ENCODE assay signal across 22 cellular contexts in the genomic region with DNA sequence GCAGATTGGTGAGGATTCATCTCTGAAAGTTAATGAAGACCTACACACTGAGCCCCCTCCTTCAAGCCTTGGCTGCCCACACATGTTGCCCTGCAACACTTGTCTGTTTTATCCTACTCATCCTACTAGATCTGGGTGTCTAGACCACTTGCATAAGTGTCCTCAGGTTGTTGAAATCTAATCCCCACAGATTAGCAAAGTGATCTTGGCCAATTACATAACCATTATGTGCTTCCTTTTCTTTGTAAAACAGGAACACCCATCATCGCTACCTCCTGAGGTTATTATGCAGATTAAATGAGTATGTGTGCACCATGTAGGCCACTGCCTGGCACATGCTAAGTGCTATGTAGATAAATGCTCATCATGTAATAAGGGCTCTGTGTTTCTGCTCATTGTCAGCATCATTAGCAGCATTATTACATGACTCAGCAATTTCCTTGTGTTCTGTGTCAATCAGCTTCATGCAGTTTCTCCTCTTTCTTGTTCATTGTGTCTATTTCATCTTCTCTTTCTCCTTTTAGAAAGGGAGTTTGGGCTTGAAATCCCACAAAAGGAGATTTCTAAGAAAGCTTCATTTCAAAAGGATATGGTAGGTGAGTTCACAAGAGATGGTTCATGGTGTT. TPM values are rescaled to one million over a fixed set of nuclear protein-coding genes. Genes with fewer than 3 reads are reported as not detected.
DNase-seq lines count a peak whose midpoint lies in the region; ATAC-seq, FAIRE-seq and TF ChIP-seq lines count a peak whose summit lies in the region.
"Had no signal": no experiment of that assay in that cellular context is flagged by ENCODE, and none has a peak within 500 bp of the region (broad histone marks: within the 10 kb centered on the region; RNA-seq: fewer than 3 reads in every experiment).

No MANE protein-coding gene starts in this region.

- no peaks in the 10 kb centered on the region for H3K9me2 ChIP-seq in MM.1S (replicated peaks; ENCODE audit: insufficient read depth, low read length)

- H3K9me3 ChIP-seq in testis (no peaks in the 10 kb centered on the region), MM.1S (replicated peaks; ENCODE audit: insufficient read depth, low read length) (no peaks in the 10 kb centered on the region)

- no peaks in the 10 kb centered on the region for H3K27me3 Mint-ChIP-seq in activated CD8-positive, alpha-beta T cell treated with anti-CD3 and anti-CD28 coated beads, Interleukin-2, amount 10 ng/mL, durations not matched to agents 7 days and 5 days (ENCODE audit: low read depth)
- H3K27me3 Mint-ChIP-seq in T-cell, result no peaks in the 10 kb centered on the region

- peaks cover 71% of the 10 kb centered on the region for H3K36me3 Mint-ChIP-seq in activated CD8-positive, alpha-beta T cell treated with anti-CD3 and anti-CD28 coated beads, Interleukin-2, amount 10 ng/mL, durations not matched to agents 7 days and 5 days (ENCODE audit: low read depth)
- H3K36me3 Mint-ChIP-seq in T-cell, result peaks cover 74% of the 10 kb centered on the region

- FAIRE-seq in GM12891 (lab: Jason Lieb, UNC) (peak; percentile 16), bronchial epithelial cell (lab: Jason Lieb, UNC) (peak; percentile 64)
- FAIRE-seq: GM18507 had no signal

- H3K9ac ChIP-seq in MM.1S (ENCODE audit: low read length), result no peak overlapping the region

- POLR2A ChIA-PET in activated CD8-positive, alpha-beta T cell treated with anti-CD3 and anti-CD28 coated beads, Interleukin-2, amount 10 ng/mL, durations not matched to agents 7 days and 5 days (lab: Charles Lee), result no interaction called here
- POLR2A ChIA-PET in T-cell (lab: Charles Lee), result interaction anchor here in 1 of 2 donors (0.5 kb wide), 1 partner anchor 12 kb away, joined by 3 read pairs; no protein-coding TSS in a partner anchor

- H2AFZ ChIP-seq in MM.1S (ENCODE audit: low read length), result no peak overlapping the region

- no peaks in the 10 kb centered on the region for H3F3A ChIP-seq in MM.1S (ENCODE audit: insufficient read depth, low read length)

- H3K4me2 ChIP-seq in MM.1S (ENCODE audit: low read depth, low read length), result no peak overlapping the region

- intact Hi-C loops in testis (cut with DNase I; ENCODE audit: low total_unique reads), result no loop called here

- TF ChIP-seq CTCF in NB4 (IDR thresholded peaks at IDR 0.05; ENCODE audit: low read depth, low read length) (no peak), bronchial epithelial cell (IDR thresholded peaks at IDR 0.05; ENCODE audit: insufficient read depth, low read length, severe bottlenecking) (no peak), testis (IDR thresholded peaks at IDR 0.05) (no peak), MM.1S (IDR thresholded peaks at IDR 0.05; ENCODE audit: low read length) (no peak)

- 100% methylated on average over 1 of the region's 1 CpG for WGBS in testis, 2 donors

- no peaks in the 10 kb centered on the region for H3K27me3 ChIP-seq in bronchial epithelial cell (ENCODE audit: control insufficient read depth, insufficient read depth, low read length)
- no peaks in the 10 kb centered on the region for H3K27me3 ChIP-seq in testis
- H3K27me3 ChIP-seq in MM.1S (replicated peaks; ENCODE audit: insufficient read depth, low read length), result no peaks in the 10 kb centered on the region
- H3K27me3 ChIP-seq: Peyer's patch had no signal

- CTCF ChIA-PET in activated CD8-positive, alpha-beta T cell treated with anti-CD3 and anti-CD28 coated beads, Interleukin-2, amount 10 ng/mL, durations not matched to agents 7 days and 5 days (lab: Charles Lee), result interaction anchor here (0.6 kb wide), 1 partner anchor 9 kb away, joined by 3 read pairs; no protein-coding TSS in a partner anchor
- CTCF ChIA-PET in T-cell (lab: Charles Lee), result no interaction called here

- no peaks in the 10 kb centered on the region for H3K79me2 ChIP-seq in MM.1S (ENCODE audit: low read length)

- DNase-seq in AML-193 (lab: John Stamatoyannopoulos, UW), result peak; percentile 92 to 94
- no peak for DNase-seq in GM12891 (ENCODE audit: insufficient read length, low spot score)
- DNase-seq in NB4 (ENCODE audit: low read depth), result peak; percentile 79
- DNase-seq in bronchial epithelial cell (ENCODE audit: low read depth), result no peak
- no peak for DNase-seq in activated CD8-positive, alpha-beta T cell treated with anti-CD3 and anti-CD28 coated beads, Interleukin-2, amount 10 ng/mL, durations not matched to agents 7 days and 5 days
- DNase-seq in testis, result no peak
- DNase-seq in T-cell, result no peak
- DNase-seq in MM.1S, result no peak
- DNase-seq: DMS153, HCEC 1CT, NCI-H1417 treated with DMSO at 0.1 percent for 48 hours, NCI-H2081, NCI-H2227 treated with DMSO at 0.1 percent for 48 hours, NCI-H526 treated with DMSO at 0.1 percent for 48 hours, Peyer's patch, Right ventricle myocardium superior had no signal

- no peak overlapping the region for H3K4me3 Mint-ChIP-seq in activated CD8-positive, alpha-beta T cell treated with anti-CD3 and anti-CD28 coated beads, Interleukin-2, amount 10 ng/mL, durations not matched to agents 7 days and 5 days
- no peak overlapping the region for H3K4me3 Mint-ChIP-seq in T-cell
- H3K4me3 Mint-ChIP-seq: T-helper 2 cell treated with Interferon-gamma antibody and Interleukin-4, amounts not matched to agents 5 μg/mL and 100 μg/mL, for 36 hours had no signal

- ATAC-seq in activated CD8-positive, alpha-beta T cell treated with anti-CD3 and anti-CD28 coated beads, Interleukin-2, amount 10 ng/mL, durations not matched to agents 7 days and 5 days, result no peak
- ATAC-seq in T-cell (replicated peaks in 1 of 4), result no peak

- H3K4me1 ChIP-seq in testis (no peaks in the 10 kb centered on the region), MM.1S (ENCODE audit: low read length) (no peaks in the 10 kb centered on the region)
- H3K4me1 ChIP-seq: Peyer's patch had no signal

- H3K27ac ChIP-seq in testis (no peak overlapping the region), MM.1S (ENCODE audit: low read length) (no peak overlapping the region)
- H3K27ac ChIP-seq: Peyer's patch had no signal

- H3K36me3 ChIP-seq in bronchial epithelial cell (ENCODE audit: control insufficient read depth, insufficient read depth, low read length), result peaks cover 9% of the 10 kb centered on the region
- H3K36me3 ChIP-seq in testis (ENCODE audit: low read depth, missing control alignments), result no peaks in the 10 kb centered on the region
- no peaks in the 10 kb centered on the region for H3K36me3 ChIP-seq in MM.1S (replicated peaks; ENCODE audit: insufficient read depth, low read length)

- no peaks in the 10 kb centered on the region for H4K20me1 ChIP-seq in MM.1S (ENCODE audit: insufficient read depth, low read length)

- H3K4me1 Mint-ChIP-seq in activated CD8-positive, alpha-beta T cell treated with anti-CD3 and anti-CD28 coated beads, Interleukin-2, amount 10 ng/mL, durations not matched to agents 7 days and 5 days (ENCODE audit: low read depth), result no peaks in the 10 kb centered on the region
- no peaks in the 10 kb centered on the region for H3K4me1 Mint-ChIP-seq in T-cell

- no peak for TF ChIP-seq POLR2A in GM12891 (IDR thresholded peaks at IDR 0.05; ENCODE audit: low read depth, low read length)
- TF ChIP-seq POLR2A in NB4 (IDR thresholded peaks at IDR 0.05; ENCODE audit: extremely low read depth, insufficient read length), result no peak
- TF ChIP-seq POLR2A in testis (IDR thresholded peaks at IDR 0.05), result no peak

- no peak overlapping the region for H3K4me3 ChIP-seq in NB4 (ENCODE audit: low read depth, low read length)
- no peak overlapping the region for H3K4me3 ChIP-seq in bronchial epithelial cell (ENCODE audit: low read depth, low read length)
- no peak overlapping the region for H3K4me3 ChIP-seq in testis
- no peak overlapping the region for H3K4me3 ChIP-seq in MM.1S (ENCODE audit: low read length)
- H3K4me3 ChIP-seq: Peyer's patch had no signal

- H3K9me3 Mint-ChIP-seq in activated CD8-positive, alpha-beta T cell treated with anti-CD3 and anti-CD28 coated beads, Interleukin-2, amount 10 ng/mL, durations not matched to agents 7 days and 5 days (ENCODE audit: insufficient read depth), result peaks cover 53% of the 10 kb centered on the region
- H3K9me3 Mint-ChIP-seq in T-cell, result peaks cover 15 to 63% (median 51%) of the 10 kb centered on the region in 3 donors

- no peak overlapping the region for H3K27ac Mint-ChIP-seq in activated CD8-positive, alpha-beta T cell treated with anti-CD3 and anti-CD28 coated beads, Interleukin-2, amount 10 ng/mL, durations not matched to agents 7 days and 5 days
- no peak overlapping the region for H3K27ac Mint-ChIP-seq in T-cell
- H3K27ac Mint-ChIP-seq: T-helper 2 cell treated with Interferon-gamma antibody and Interleukin-4, amounts not matched to agents 5 μg/mL and 100 μg/mL, for 36 hours had no signal

TF ChIP-seq in GM12891, 5 proteins besides CTCF, POLR2A, EP300 and RAD21:
- TF ChIP-seq PAX5 (IDR thresholded peaks at IDR 0.05; ENCODE audit: insufficient read depth, low read length, severe bottlenecking) (no peak), TAF1 (IDR thresholded peaks at IDR 0.05; ENCODE audit: low read depth, low read length) (no peak), POU2F2 (IDR thresholded peaks at IDR 0.05; ENCODE audit: low read depth, low read length) (no peak), POLR2AphosphoS5 (IDR thresholded peaks at IDR 0.05; ENCODE audit: low read depth, low read length) (no peak), SPI1 (IDR thresholded peaks at IDR 0.05; ENCODE audit: low read depth, low read length) (no peak)

RNA-seq across cellular contexts. Expression of a gene that starts 15.1 kb away (rescaled TPM):
- 7.1 TPM for polyA plus RNA-seq in GM12891 (2012; ENCODE audit: low read depth, missing spikeins)
- total RNA-seq in bronchial epithelial cell, result 1.6 and 2.2 TPM in 2 replicates
- 1 to 10 TPM; 8.4 to 9.7 TPM for total RNA-seq in activated CD8-positive, alpha-beta T cell treated with anti-CD3 and anti-CD28 coated beads, Interleukin-2, amount 10 ng/mL, durations not matched to agents 7 days and 5 days
- total RNA-seq in testis, result 10 to 100 TPM; 12.1 to 12.3 TPM
- polyA plus RNA-seq in testis (ENCODE audit: insufficient read depth, low read depth, low replicate concordance), result 11.0 TPM
- 10 to 100 TPM in 3 of 5 donors, 1 to 10 TPM in 2; 6.7 to 16.8 (median 12.3) TPM for total RNA-seq in T-cell

RNA-seq across cellular contexts. Expression of a gene that starts 44.0 kb away (rescaled TPM):
- not detected for polyA plus RNA-seq in GM12891 (2012; ENCODE audit: low read depth, missing spikeins)
- total RNA-seq in bronchial epithelial cell (not detected in 2 replicates), testis (not detected), T-cell (under 1 TPM in 2 of 5 donors, not detected in 3; 0.16 to 0.26 TPM)
- not detected for total RNA-seq in activated CD8-positive, alpha-beta T cell treated with anti-CD3 and anti-CD28 coated beads, Interleukin-2, amount 10 ng/mL, durations not matched to agents 7 days and 5 days
- polyA plus RNA-seq in testis (ENCODE audit: insufficient read depth, low read depth, low replicate concordance), result not detected
- total RNA-seq: HT-29, M059J, Right ventricle myocardium superior had no signal
- polyA plus RNA-seq: AG04450, BJ had no signal

RNA-seq across cellular contexts. Expression of a gene that starts 54.7 kb away (rescaled TPM):
- polyA plus RNA-seq in GM12891 (2012; ENCODE audit: low read depth, missing spikeins), result 1.1 TPM
- total RNA-seq in bronchial epithelial cell, result not detected in 2 replicates
- under 1 TPM in 1 of 2 experiments, not detected in 1; 0.29 TPM for total RNA-seq in activated CD8-positive, alpha-beta T cell treated with anti-CD3 and anti-CD28 coated beads, Interleukin-2, amount 10 ng/mL, durations not matched to agents 7 days and 5 days
- total RNA-seq in testis, result 1 to 10 TPM in 1 of 2 donors, under 1 TPM in 1; 0.55 to 1.1 TPM
- 0.29 TPM for polyA plus RNA-seq in testis (ENCODE audit: insufficient read depth, low read depth, low replicate concordance)
- total RNA-seq in T-cell, result under 1 TPM in 4 of 5 donors, not detected in 1; 0.23 to 0.79 (median 0.64) TPM
- total RNA-seq: HT-29, M059J had no signal
- polyA plus RNA-seq: AG04450, BJ had no signal

Comparison
In these comparisons a context has a peak if more than half of its experiments do, and no peak if none do; other contexts are left out.
1. DNase-seq: peak in AML-193 (2 of 2) and NB4 (single experiment); none in GM12891 (single experiment), bronchial epithelial cell (single experiment), activated CD8-positive, alpha-beta T cell treated with anti-CD3 and anti-CD28 coated beads, Interleukin-2, amount 10 ng/mL, durations not matched to agents 7 days and 5 days (single experiment), testis (single experiment), T-cell (0 of 34) and MM.1S (single experiment).